In the genomic region with DNA sequence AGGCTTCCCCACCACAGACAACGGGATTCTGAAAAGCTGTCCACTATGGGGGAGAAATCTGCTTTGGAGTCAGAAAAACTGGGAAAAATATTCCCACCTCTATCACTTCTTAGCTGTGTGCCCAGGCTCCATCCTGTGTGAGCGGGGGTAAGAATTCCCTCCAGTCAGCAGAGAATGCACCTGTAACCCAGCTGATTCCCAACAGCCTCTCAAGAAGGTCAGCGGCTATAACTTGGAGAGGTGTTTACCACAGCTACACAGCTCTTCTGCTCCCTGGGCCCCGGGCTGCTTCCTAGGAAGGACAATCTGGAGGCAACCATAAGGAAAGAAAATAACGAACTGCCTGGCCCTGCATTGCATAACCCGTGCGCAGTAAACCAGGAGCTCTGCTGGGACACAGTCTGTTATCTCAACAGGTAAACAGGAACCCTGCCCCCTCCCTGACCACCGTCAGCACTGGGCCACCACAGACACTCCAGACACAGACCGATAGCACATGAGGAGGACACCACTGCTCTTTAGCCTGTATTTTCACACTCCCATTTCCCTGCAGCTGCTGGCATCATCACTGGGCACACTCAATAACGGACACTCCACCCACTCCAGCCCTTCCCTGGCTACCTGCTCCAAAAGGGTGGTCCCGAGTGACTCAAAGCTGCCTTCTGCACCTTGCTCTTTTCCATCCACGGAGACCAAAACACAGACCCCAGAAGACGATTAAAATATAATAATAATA, we compare ENCODE assay signal across 8 cellular contexts. TPM values are rescaled to one million over a fixed set of nuclear protein-coding genes. Genes with fewer than 3 reads are reported as not detected.
DNase-seq lines count a peak whose midpoint lies in the region; ATAC-seq and TF ChIP-seq lines count a peak whose summit lies in the region.

No MANE protein-coding gene starts in this region.

- 20% methylated on average over 1 of the region's 13 CpGs; no CpG with 5 or more reads in 1 of the 2 experiments for WGBS in IMR-90 (ENCODE audit: extremely low coverage in 2 of 2, insufficient read length in 1 of 2), 2 experiments
- WGBS in mesodermal cell (ENCODE audit: insufficient coverage in 2 of 2), 2 experiments: 52 to 59% methylated on average over 10 to 11 of the region's 13 CpGs

- H2AK5ac ChIP-seq in IMR-90 (ENCODE audit: low read depth, low read length): peak overlapping the region; percentile 91

- peak overlapping the region; percentile 72 for H3K9ac ChIP-seq in IMR-90 (ENCODE audit: low read depth, low read length)

- peaks cover 21 to 60% of the 10 kb centered on the region in 2 experiments for H3K79me1 ChIP-seq in IMR-90 (ENCODE audit: low read depth in 1 of 2, low read length in 2 of 2)

- in situ Hi-C loops in IMR-90 (cut with MboI; ENCODE audit: low sequenced_read_pairs): no loop called here

- no peak for DNase-seq in AG10803 (ENCODE audit: low read depth)
- DNase-seq in IMR-90: no peak
- DNase-seq in breast epithelium (ENCODE audit: low spot score in 2 of 2): peak in 1 of 2 donors; percentile 22
- DNase-seq in WERI-Rb-1: no peak

- CTCF ChIA-PET in IMR-90 (lab: Yijun Ruan, JAX): interaction anchor here (1.3 kb wide), 1 partner anchor 149 kb away, joined by 5 read pairs; no protein-coding TSS in a partner anchor

- H3K4me3 ChIP-seq in AG10803 (ENCODE audit: low read length) (peak overlapping the region; percentile 87), IMR-90 (ENCODE audit: insufficient read depth, low read depth, low read length) (peak overlapping the region; percentile 62), breast epithelium (peak overlapping the region; percentile 81 to 94 (median 82)), mesodermal cell (ENCODE audit: extremely low read depth, insufficient read depth, low read length, poor library complexity, severe bottlenecking) (peak overlapping the region; percentile 85), WERI-Rb-1 (ENCODE audit: low read depth, low read length) (no peak overlapping the region)

- intact Hi-C loops in IMR-90 (cut with micrococcal nuclease): loop anchor here (1.0 to 10.0 kb wide), 2 partner anchors 65 to 149 kb away; no protein-coding TSS in a partner anchor
- intact Hi-C loops in breast epithelium (cut with DNase I; ENCODE audit: low total_unique reads): no loop called here

- H3K27ac ChIP-seq in IMR-90 (ENCODE audit: insufficient read depth, low read length): peak overlapping the region; percentile 71
- peak overlapping the region; percentile 94 to 97 for H3K27ac ChIP-seq in breast epithelium
- peak overlapping the region; percentile 8 for H3K27ac ChIP-seq in mesodermal cell (ENCODE audit: low read depth, low read length, severe bottlenecking)
- H3K27ac ChIP-seq in WERI-Rb-1: no peak overlapping the region

- TF ChIP-seq RAD21 in IMR-90 (IDR thresholded peaks at IDR 0.05; ENCODE audit: low read length): no peak

- no peak for ATAC-seq in IMR-90 (ENCODE audit: low read depth)
- ATAC-seq in HG03108 (IDR thresholded peaks at IDR 0.05; ENCODE audit: unreplicated experiment): no peak
- no peak for ATAC-seq in HG02981 (IDR thresholded peaks at IDR 0.05; ENCODE audit: unreplicated experiment)
- ATAC-seq in GM19467 (IDR thresholded peaks at IDR 0.05; ENCODE audit: unreplicated experiment): no peak

- H4K20me1 ChIP-seq in IMR-90 (ENCODE audit: insufficient read depth, low read length): peaks cover 55% of the 10 kb centered on the region

- 0 out of 2 replicates have a peak overlapping the region, but pooled peaks have one; percentile 21 for H4K5ac ChIP-seq in IMR-90 (ENCODE audit: low read depth, low read length)

- H3K36me3 ChIP-seq in IMR-90 (ENCODE audit: control insufficient read depth, insufficient read depth, low read length): peaks cover 8% of the 10 kb centered on the region
- H3K36me3 ChIP-seq in breast epithelium: no peaks in the 10 kb centered on the region
- H3K36me3 ChIP-seq in mesodermal cell (ENCODE audit: control insufficient read depth, insufficient read depth, low read length): peaks cover 23% of the 10 kb centered on the region
- H3K36me3 ChIP-seq in WERI-Rb-1: no peaks in the 10 kb centered on the region

- peak overlapping the region; percentile 79 for H3K4me2 ChIP-seq in IMR-90 (ENCODE audit: low read depth, low read length)

- TF ChIP-seq POLR2A in IMR-90 (IDR thresholded peaks at IDR 0.05; ENCODE audit: low read depth, low read length) (no peak), breast epithelium (IDR thresholded peaks at IDR 0.05) (no peak)

- H3K9me1 ChIP-seq in IMR-90 (ENCODE audit: insufficient read depth, low read length): peaks cover 29% of the 10 kb centered on the region

- H3K27me3 ChIP-seq in IMR-90 (ENCODE audit: control insufficient read depth, insufficient read depth, low read length): no peaks in the 10 kb centered on the region
- no peaks in the 10 kb centered on the region for H3K27me3 ChIP-seq in breast epithelium
- no peaks in the 10 kb centered on the region for H3K27me3 ChIP-seq in WERI-Rb-1 (ENCODE audit: insufficient read depth, low read depth, severe bottlenecking)

- no peak overlapping the region for H3K18ac ChIP-seq in IMR-90 (ENCODE audit: low read depth, low read length)

- H3K9me3 ChIP-seq in IMR-90 (ENCODE audit: control insufficient read depth, insufficient read depth, low read length): no peaks in the 10 kb centered on the region
- no peaks in the 10 kb centered on the region for H3K9me3 ChIP-seq in breast epithelium
- no peaks in the 10 kb centered on the region for H3K9me3 ChIP-seq in mesodermal cell (ENCODE audit: control insufficient read depth, low read length)
- no peaks in the 10 kb centered on the region for H3K9me3 ChIP-seq in WERI-Rb-1 (ENCODE audit: severe bottlenecking)

- peak overlapping the region; percentile 27; the same call in 1 of the 2 replicates for H4K91ac ChIP-seq in IMR-90 (ENCODE audit: insufficient read depth, low read depth, low read length)

- peak overlapping the region; percentile 98 for H3K14ac ChIP-seq in IMR-90 (replicated peaks; ENCODE audit: low read depth, low read length)

- H2BK15ac ChIP-seq in IMR-90 (ENCODE audit: low read depth, low read length): no peak overlapping the region; the same call in 2 of the 3 replicates

- TF ChIP-seq CTCF in AG10803 (conservative IDR thresholded peaks at IDR 0.05; ENCODE audit: low read length) (no peak), IMR-90 (conservative IDR thresholded peaks at IDR 0.05; ENCODE audit: low read depth, low read length) (no peak), breast epithelium (IDR thresholded peaks at IDR 0.05) (no peak), WERI-Rb-1 (IDR thresholded peaks at IDR 0.05; ENCODE audit: low read depth, low read length) (no peak)

- 0 out of 2 replicates have a peak overlapping the region, but pooled peaks have one; percentile 28 for H2BK120ac ChIP-seq in IMR-90 (ENCODE audit: low read depth, low read length)

- POLR2A ChIA-PET in IMR-90 (lab: Charles Lee; ENCODE audit: unreplicated experiment): no interaction called here

- peak overlapping the region; percentile 89 for H2AK9ac ChIP-seq in IMR-90 (replicated peaks; ENCODE audit: low read depth, low read length, poor library complexity)

- H2BK20ac ChIP-seq in IMR-90 (ENCODE audit: low read depth, low read length): no peak overlapping the region

- peak overlapping the region; percentile 53 for H2AFZ ChIP-seq in IMR-90 (replicated peaks; ENCODE audit: low read length, poor library complexity)

- peak overlapping the region; percentile 91 for H3K23ac ChIP-seq in IMR-90 (ENCODE audit: low read depth, low read length)

- peak overlapping the region in 1 of 2 experiments; percentile 60; a peak in 2 of 4 replicates for H4K8ac ChIP-seq in IMR-90 (ENCODE audit: low read depth in 2 of 2, low read length in 2 of 2)

- peak overlapping the region; percentile 10 for H2BK5ac ChIP-seq in IMR-90 (ENCODE audit: low read depth, low read length, poor library complexity, severe bottlenecking)

- H3K56ac ChIP-seq in IMR-90 (ENCODE audit: extremely low read depth, insufficient read depth, low read length): peak overlapping the region; percentile 51; the same call in 1 of the 2 replicates

- H3K4ac ChIP-seq in IMR-90 (ENCODE audit: low read depth, low read length): peak overlapping the region; percentile 77

- no TSS peak for BruUV-seq in IMR-90 (replicated peaks; lab: Mats Ljungman, UMichigan)

- H3K4me1 ChIP-seq in IMR-90 (ENCODE audit: control insufficient read depth, insufficient read depth, low read length) (peaks cover 24% of the 10 kb centered on the region), breast epithelium (peaks cover 0 to 2% of the 10 kb centered on the region in 2 donors), mesodermal cell (ENCODE audit: control insufficient read depth, insufficient read depth, low read length, poor library complexity, severe bottlenecking) (peaks cover 39% of the 10 kb centered on the region)

- dilution Hi-C loops in IMR-90 (cut with HindIII; ENCODE audit: low sequenced_read_pairs, unreplicated experiment): no loop called here

TF ChIP-seq in IMR-90, 13 proteins besides CTCF, POLR2A, EP300 and RAD21:
- TF ChIP-seq RCOR1 (IDR thresholded peaks at IDR 0.05; ENCODE audit: insufficient replicate concordance, low read length) (no peak), MAZ (IDR thresholded peaks at IDR 0.05; ENCODE audit: borderline replicate concordance, low read depth, low read length) (no peak), CEBPB (IDR thresholded peaks at IDR 0.05; ENCODE audit: low read depth, low read length) (peak; percentile 50)

RNA-seq across cellular contexts. Expression of a gene that starts 2.1 kb away (rescaled TPM):
- total RNA-seq in IMR-90 (2012; rRNA removed) (9.2 and 9.9 TPM in 2 replicates), breast epithelium (10 to 100 TPM in 2 of 3 donors, 1 to 10 TPM in 1; 5.6 to 17.0 (median 17.0) TPM)
- polyA plus RNA-seq in IMR-90 (2012; rRNA removed): 14.0 and 15.7 TPM in 2 replicates
- polyA plus RNA-seq in IMR-90 (2012; cell fraction: cytosol; rRNA removed): 6.9 and 17.3 TPM in 2 replicates
- polyA plus RNA-seq in IMR-90 (2012; cell fraction: nucleus; rRNA removed; ENCODE audit: low replicate concordance): 14.8 and 26.5 TPM in 2 replicates
- polyA plus RNA-seq in mesodermal cell (2013, experiment 1 of 2): 21.7 TPM
- polyA plus RNA-seq in mesodermal cell (2013, experiment 2 of 2): 14.1 TPM

RNA-seq across cellular contexts. Expression of a gene that starts 41.3 kb away (rescaled TPM):
- 28.5 and 39.7 TPM in 2 replicates for total RNA-seq in IMR-90 (2012; rRNA removed)
- 29.6 and 31.5 TPM in 2 replicates for polyA plus RNA-seq in IMR-90 (2012; rRNA removed)
- 24.3 and 57.5 TPM in 2 replicates for polyA plus RNA-seq in IMR-90 (2012; cell fraction: cytosol; rRNA removed)
- 7.6 and 7.8 TPM in 2 replicates for polyA plus RNA-seq in IMR-90 (2012; cell fraction: nucleus; rRNA removed; ENCODE audit: low replicate concordance)
- total RNA-seq in breast epithelium: 10 to 100 TPM; 21.4 to 27.9 (median 21.7) TPM
- polyA plus RNA-seq in mesodermal cell (2013, experiment 1 of 2): 31.3 TPM
- polyA plus RNA-seq in mesodermal cell (2013, experiment 2 of 2): 25.1 TPM

RNA-seq across cellular contexts. Expression of a gene that starts 59.0 kb away (rescaled TPM):
- total RNA-seq in IMR-90 (2012; rRNA removed): not detected in 2 replicates
- not detected in 2 replicates for polyA plus RNA-seq in IMR-90 (2012; rRNA removed)
- not detected in 2 replicates for polyA plus RNA-seq in IMR-90 (2012; cell fraction: cytosol; rRNA removed)
- not detected in 2 replicates for polyA plus RNA-seq in IMR-90 (2012; cell fraction: nucleus; rRNA removed; ENCODE audit: low replicate concordance)
- under 1 TPM in 1 of 3 donors, not detected in 2; 0.48 TPM for total RNA-seq in breast epithelium
- polyA plus RNA-seq in mesodermal cell (2013, experiment 1 of 2): not detected
- polyA plus RNA-seq in mesodermal cell (2013, experiment 2 of 2): not detected
